Comparison of ENCODE assay signal across 17 cellular contexts in the genomic region with DNA sequence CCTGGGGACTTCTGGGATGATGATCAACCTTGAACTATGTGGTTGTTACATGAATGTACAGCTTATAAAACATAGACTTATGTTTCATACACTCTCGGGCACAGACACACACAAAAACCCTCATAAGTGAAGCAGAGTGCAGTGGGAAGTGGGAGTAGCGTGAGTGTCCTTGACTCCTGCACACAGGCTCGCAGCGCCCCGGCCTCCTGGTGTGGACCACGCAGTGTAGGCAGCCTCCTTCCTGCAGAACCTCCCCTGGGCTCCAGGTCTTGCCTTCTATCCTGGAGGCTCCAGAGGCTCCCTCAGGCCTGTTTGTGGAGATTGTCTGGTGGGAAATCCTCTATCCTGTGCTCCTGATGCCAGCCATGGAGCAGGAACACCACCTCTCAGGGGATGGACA. TPM values are rescaled to one million over a fixed set of nuclear protein-coding genes. Genes with fewer than 3 reads are reported as not detected.
"Had no signal": no experiment of that assay in that cellular context is flagged by ENCODE, and none has a peak within 500 bp of the region (broad histone marks: within the 10 kb centered on the region; RNA-seq: fewer than 3 reads in every experiment).

No MANE protein-coding gene starts in this region.

RNA-seq across cellular contexts. Expression of a gene that starts 25.7 kb away (rescaled TPM):
- total RNA-seq: kidney, kidney epithelial cell, left cardiac atrium, left colon, left lobe of liver, left ventricle myocardium inferior, left ventricle myocardium superior, liver, lung microvascular endothelial cell, mammary epithelial cell, mesenteric fat pad, mononuclear cell, mucosa of descending colon, mucosa of gallbladder, myocyte had no signal
- polyA plus RNA-seq: immature natural killer cell, keratinocyte, liver, mammary epithelial cell had no signal
